In genomic region chr7:149021725-149022062, GRCh38 we compare ENCODE assay signal across 1 cellular context.
TF ChIP-seq lines count a peak whose summit lies in the region.

No MANE protein-coding gene starts in this region.

TF ChIP-seq in GM23338, 12 proteins besides CTCF, POLR2A, EP300 and RAD21 (continued from another document):
- TF ChIP-seq REST (IDR thresholded peaks at IDR 0.05; ENCODE audit: unreplicated experiment), result no peak
- no peak for TF ChIP-seq EZH2 (IDR thresholded peaks at IDR 0.05; ENCODE audit: low read depth, unreplicated experiment)
- TF ChIP-seq ZNF462 (CRISPR knock-in tag; IDR thresholded peaks at IDR 0.05), result no peak
- TF ChIP-seq POLR2AphosphoS5 (IDR thresholded peaks at IDR 0.05; ENCODE audit: low read depth), result no peak
TF ChIP-seq in GM23338: peak in this region for 0.
